In the genomic region with DNA sequence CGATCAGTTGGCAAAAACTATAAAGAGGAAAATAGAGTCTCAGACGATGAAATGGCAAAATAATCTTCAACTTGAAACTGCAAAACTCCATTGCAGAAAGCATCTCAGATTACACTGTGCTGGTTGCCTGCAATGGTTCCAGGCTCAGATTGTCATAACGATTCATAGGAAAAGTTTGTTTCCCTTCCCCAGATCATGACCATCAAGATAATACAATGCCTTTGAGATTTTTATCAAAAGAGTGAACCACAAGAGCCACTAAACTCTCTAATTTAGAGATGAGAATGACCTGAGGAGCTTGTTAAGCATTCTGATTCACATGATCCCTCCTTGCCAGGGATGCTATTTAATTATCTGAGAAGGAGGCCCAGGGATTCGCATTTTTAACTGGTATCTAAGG, we compare ENCODE assay signal across 1 cellular context.
TF ChIP-seq lines count a peak whose summit lies in the region.

No MANE protein-coding gene starts in this region.

TF ChIP-seq in IMR-90, 13 proteins besides CTCF, POLR2A, EP300 and RAD21:
- TF ChIP-seq, protein P1, sequence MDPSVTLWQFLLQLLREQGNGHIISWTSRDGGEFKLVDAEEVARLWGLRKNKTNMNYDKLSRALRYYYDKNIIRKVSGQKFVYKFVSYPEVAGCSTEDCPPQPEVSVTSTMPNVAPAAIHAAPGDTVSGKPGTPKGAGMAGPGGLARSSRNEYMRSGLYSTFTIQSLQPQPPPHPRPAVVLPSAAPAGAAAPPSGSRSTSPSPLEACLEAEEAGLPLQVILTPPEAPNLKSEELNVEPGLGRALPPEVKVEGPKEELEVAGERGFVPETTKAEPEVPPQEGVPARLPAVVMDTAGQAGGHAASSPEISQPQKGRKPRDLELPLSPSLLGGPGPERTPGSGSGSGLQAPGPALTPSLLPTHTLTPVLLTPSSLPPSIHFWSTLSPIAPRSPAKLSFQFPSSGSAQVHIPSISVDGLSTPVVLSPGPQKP (IDR thresholded peaks at IDR 0.05; ENCODE audit: borderline replicate concordance, low read depth, low read length): no peak
- no peak for TF ChIP-seq MAZ (IDR thresholded peaks at IDR 0.05; ENCODE audit: borderline replicate concordance, low read depth, low read length)
